In genomic region chr14:57617510-57617909, GRCh38 we compare ENCODE assay signal across 19 cellular contexts.
DNase-seq lines count a peak whose midpoint lies in the region; FAIRE-seq and TF ChIP-seq lines count a peak whose summit lies in the region.
"Had no signal": no experiment of that assay in that cellular context is flagged by ENCODE, and none has a peak within 500 bp of the region (broad histone marks: within the 10 kb centered on the region; RNA-seq: fewer than 3 reads in every experiment).

No MANE protein-coding gene starts in this region.

- H3K36me3 Mint-ChIP-seq in endodermal cell (ENCODE audit: low read depth) (no peaks in the 10 kb centered on the region), progenitor cell of endocrine pancreas (ENCODE audit: insufficient read depth) (peaks cover 1% of the 10 kb centered on the region)

- no peak overlapping the region for H2AFZ ChIP-seq in GM23248

- DNase-seq in H7 (peak; percentile 23), endodermal cell (peak; percentile 83), kidney epithelial cell (ENCODE audit: low read depth) (peak; percentile 21), progenitor cell of endocrine pancreas (ENCODE audit: low spot score, unreplicated experiment) (no peak), NOMO-1 treated with DMSO at 0.1 percent for 48 hours (lab: John Stamatoyannopoulos, UW; ENCODE audit: unreplicated experiment) (no peak), GM23248 (no peak), D721Med (ENCODE audit: insufficient read length, low spot score) (no peak)
- no peak for DNase-seq in effector CD4-positive, alpha-beta T cell
- DNase-seq: Calu3; CD4-positive, alpha-beta T cell; NCI-H1092; NCI-H1694 treated with DMSO at 0.1 percent for 48 hours; NCI-H446 treated with DMSO at 0.1 percent for 48 hours; NCI-H82; SHP77 treated with DMSO at 0.1 percent for 48 hours had no signal

- H3K27me3 Mint-ChIP-seq in endodermal cell (ENCODE audit: insufficient read depth) (peaks cover 29% of the 10 kb centered on the region), progenitor cell of endocrine pancreas (peaks cover 4% of the 10 kb centered on the region)
- H3K27me3 Mint-ChIP-seq: CD4-positive, alpha-beta T cell had no signal

- H3K4me1 Mint-ChIP-seq in endodermal cell: peaks cover 11% of the 10 kb centered on the region
- H3K4me1 Mint-ChIP-seq in progenitor cell of endocrine pancreas (ENCODE audit: low read depth): peaks cover 15% of the 10 kb centered on the region
- H3K4me1 Mint-ChIP-seq: B cell had no signal

- H3K9me3 ChIP-seq in endodermal cell (ENCODE audit: control insufficient read depth, low read length) (no peaks in the 10 kb centered on the region), GM23248 (ENCODE audit: low read depth) (no peaks in the 10 kb centered on the region)

- in situ Hi-C loops in GM23248 (cut with MboI): no loop called here

- H3K4me2 ChIP-seq in GM23248 (ENCODE audit: unreplicated experiment): no peak overlapping the region
- H3K4me2 ChIP-seq: KMS-11 had no signal

- TF ChIP-seq CTCF in endodermal cell (conservative IDR thresholded peaks at IDR 0.05) (no peak), kidney epithelial cell (IDR thresholded peaks at IDR 0.05; ENCODE audit: insufficient read depth, low read length, poor library complexity, severe bottlenecking) (no peak), progenitor cell of endocrine pancreas (IDR thresholded peaks at IDR 0.05; ENCODE audit: unreplicated experiment) (no peak), D721Med (IDR thresholded peaks at IDR 0.05; ENCODE audit: insufficient read depth, missing control alignments) (no peak)

- no peak for FAIRE-seq in D721Med (lab: Jason Lieb, UNC)
- FAIRE-seq: HepG2, RCC 7860 had no signal

- H3K4me1 ChIP-seq in endodermal cell (ENCODE audit: control insufficient read depth, insufficient read depth, low read length) (peaks cover 3% of the 10 kb centered on the region), GM23248 (ENCODE audit: insufficient read depth) (no peaks in the 10 kb centered on the region)

- no peak overlapping the region for H3K4me3 ChIP-seq in H7 (ENCODE audit: insufficient read depth, low read depth, low read length)
- H3K4me3 ChIP-seq in endodermal cell (ENCODE audit: low read length): no peak overlapping the region
- no peak overlapping the region for H3K4me3 ChIP-seq in kidney epithelial cell (ENCODE audit: low read depth, low read length)
- no peak overlapping the region for H3K4me3 ChIP-seq in GM23248

- 9% methylated on average over 1 of the region's 1 CpG; no CpG with 5 or more reads in 1 of the 2 experiments for WGBS in endodermal cell (ENCODE audit: insufficient coverage in 1 of 2, insufficient read length in 1 of 2), 2 experiments
- WGBS in GM23248 (ENCODE audit: low coverage in 1 of 2, low lambda C conversion rate in 2 of 2, missing lambda C conversion rate in 2 of 2), 2 experiments: 0% methylated on average over 1 of the region's 1 CpG

- no peaks in the 10 kb centered on the region for H4K20me1 ChIP-seq in GM23248 (ENCODE audit: insufficient read depth)

- no peaks in the 10 kb centered on the region for H3F3A ChIP-seq in GM23248 (ENCODE audit: insufficient read depth)

- peak overlapping the region; percentile 21 for H3K27ac Mint-ChIP-seq in endodermal cell
- H3K27ac Mint-ChIP-seq in progenitor cell of endocrine pancreas: peak overlapping the region; percentile 65
- H3K27ac Mint-ChIP-seq: B cell; CD4-positive, alpha-beta T cell had no signal

- no peak overlapping the region for H3K27ac ChIP-seq in endodermal cell (ENCODE audit: low read depth, low read length)
- no peak overlapping the region for H3K27ac ChIP-seq in GM23248
- H3K27ac ChIP-seq: KMS-11 had no signal

- H3K27me3 ChIP-seq in H7 (ENCODE audit: control insufficient read depth, insufficient read depth, low read length): no peaks in the 10 kb centered on the region
- H3K27me3 ChIP-seq in endodermal cell (ENCODE audit: control insufficient read depth, insufficient read depth, low read length, poor library complexity, severe bottlenecking): peaks cover 3% of the 10 kb centered on the region
- H3K27me3 ChIP-seq in kidney epithelial cell (ENCODE audit: control insufficient read depth, insufficient read depth, low read length): no peaks in the 10 kb centered on the region
- H3K27me3 ChIP-seq in GM23248 (replicated peaks; ENCODE audit: insufficient read depth): no peaks in the 10 kb centered on the region

- H3K36me3 ChIP-seq in H7 (replicated peaks; ENCODE audit: control insufficient read depth, insufficient read depth, low read length) (no peaks in the 10 kb centered on the region), endodermal cell (ENCODE audit: control insufficient read depth, insufficient read depth, low read length) (no peaks in the 10 kb centered on the region), kidney epithelial cell (ENCODE audit: control insufficient read depth, insufficient read depth, low read length) (no peaks in the 10 kb centered on the region), GM23248 (ENCODE audit: low read depth) (no peaks in the 10 kb centered on the region)

- no peak overlapping the region for H3K4me3 Mint-ChIP-seq in endodermal cell
- H3K4me3 Mint-ChIP-seq in progenitor cell of endocrine pancreas (ENCODE audit: low read depth): no peak overlapping the region
- H3K4me3 Mint-ChIP-seq: B cell; CD4-positive, alpha-beta T cell had no signal

- no peak overlapping the region for H3K9ac ChIP-seq in endodermal cell (ENCODE audit: extremely low read depth, low read length, poor library complexity, severe bottlenecking)
- H3K9ac ChIP-seq in GM23248: no peak overlapping the region
- H3K9ac ChIP-seq: KMS-11 had no signal

- no peaks in the 10 kb centered on the region for H3K9me2 ChIP-seq in GM23248 (ENCODE audit: insufficient read depth)

- H3K9me3 Mint-ChIP-seq in endodermal cell: no peaks in the 10 kb centered on the region
- no peaks in the 10 kb centered on the region for H3K9me3 Mint-ChIP-seq in progenitor cell of endocrine pancreas (ENCODE audit: low read depth)

- no peaks in the 10 kb centered on the region for H3K79me2 ChIP-seq in GM23248 (ENCODE audit: insufficient read depth)

Comparison
In these comparisons a context has a peak if more than half of its experiments do, and no peak if none do; other contexts are left out.
1. DNase-seq: peak in H7 (single experiment), endodermal cell (single experiment) and kidney epithelial cell (single experiment); none in progenitor cell of endocrine pancreas (single experiment), effector CD4-positive, alpha-beta T cell (single experiment), NOMO-1 treated with DMSO at 0.1 percent for 48 hours (single experiment), GM23248 (single experiment) and D721Med (single experiment).